Comparison of ENCODE assay signal across 15 cellular contexts in the genomic region with DNA sequence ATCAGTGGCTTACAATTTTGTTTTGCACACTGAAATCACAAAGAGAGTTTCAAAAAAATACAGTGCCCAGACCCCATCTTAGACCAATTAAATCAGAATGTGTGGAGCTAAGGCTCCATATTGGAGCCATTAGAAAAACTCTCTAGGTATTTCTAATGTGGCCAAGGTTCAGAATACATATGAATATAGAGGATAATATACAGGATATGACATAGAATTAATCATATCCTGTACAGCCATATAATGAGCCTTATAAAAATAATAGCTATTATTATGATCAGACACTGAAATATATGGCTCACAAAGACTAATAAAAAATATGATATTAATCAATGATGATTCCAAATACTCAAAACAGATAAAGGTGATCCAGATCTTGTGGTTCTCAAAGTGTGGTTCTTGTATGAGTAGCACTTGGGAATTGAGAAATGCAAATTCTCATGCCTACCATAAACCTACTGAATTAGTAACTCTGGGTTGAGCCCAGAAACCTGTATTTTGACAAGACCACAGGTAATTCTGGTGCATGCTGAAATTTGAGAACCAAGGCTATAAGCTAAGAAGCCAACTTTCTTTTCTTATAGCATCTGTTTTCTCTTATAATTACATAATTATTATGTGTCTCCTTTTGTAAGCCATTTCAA.
DNase-seq lines count a peak whose midpoint lies in the region; ATAC-seq and TF ChIP-seq lines count a peak whose summit lies in the region.
"Had no signal": no experiment of that assay in that cellular context is flagged by ENCODE, and none has a peak within 500 bp of the region (broad histone marks: within the 10 kb centered on the region; RNA-seq: fewer than 3 reads in every experiment).

No MANE protein-coding gene starts in this region.

- TF ChIP-seq CTCF in lower lobe of right lung (IDR thresholded peaks at IDR 0.05): no peak

- intact Hi-C loops in lower lobe of right lung (cut with DNase I): no loop called here

- H3K9ac ChIP-seq in SK-N-MC (ENCODE audit: insufficient read length): no peak overlapping the region

- H3K4me3 ChIP-seq in SK-N-MC (no peak overlapping the region), lower lobe of right lung (no peak overlapping the region)

- no peaks in the 10 kb centered on the region for H3K36me3 ChIP-seq in SK-N-MC (ENCODE audit: insufficient read depth, low read length)
- H3K36me3 ChIP-seq in lower lobe of right lung: no peaks in the 10 kb centered on the region

- H3K9me3 ChIP-seq in SK-N-MC (ENCODE audit: low read depth, low read length) (no peaks in the 10 kb centered on the region), lower lobe of right lung (no peaks in the 10 kb centered on the region)

- H3K4me1 ChIP-seq in lower lobe of right lung: no peaks in the 10 kb centered on the region

- H3K27me3 ChIP-seq in lower lobe of right lung (ENCODE audit: low read depth): no peaks in the 10 kb centered on the region

- H3K27ac ChIP-seq in SK-N-MC (peak overlapping the region; percentile 89), lower lobe of right lung (no peak overlapping the region)

- ATAC-seq in GM21390 (IDR thresholded peaks at IDR 0.05; ENCODE audit: unreplicated experiment): peak; percentile 70
- ATAC-seq in HG02973 (IDR thresholded peaks at IDR 0.05; ENCODE audit: unreplicated experiment): peak; percentile 56
- ATAC-seq in lower lobe of right lung: no peak

- peak; percentile 4 for DNase-seq in Daoy (ENCODE audit: low read depth)
- DNase-seq in SK-N-MC (ENCODE audit: low read depth, low spot score): no peak
- DNase-seq in activated effector memory CD4-positive, alpha-beta T cell treated with anti-CD3 and anti-CD28 coated beads, Interleukin-2, amount 50 U/mL, for 16 hours: no peak
- DNase-seq in DMS153 treated with DMSO at 0.1 percent for 48 hours (lab: John Stamatoyannopoulos, UW; ENCODE audit: unreplicated experiment): no peak
- no peak for DNase-seq in lower lobe of right lung
- no peak for DNase-seq in activated naive CD4-positive, alpha-beta T cell treated with anti-CD3 and anti-CD28 coated beads, Interleukin-2, amount 50 U/mL, for 16 hours
- DNase-seq: ACHN; activated CD4-positive, alpha-beta T cell treated with anti-CD3 and anti-CD28 coated beads for 48 hours; activated T-cell treated with anti-CD3 and anti-CD28 coated beads, Interleukin-2, amount 50 U/mL, for 24 hours; CD8-positive, alpha-beta memory T cell; GDM1; NCI-H748 treated with DMSO at 0.1 percent for 48 hours; posterior cingulate gyrus had no signal

Comparison
In these comparisons a context has a peak if more than half of its experiments do, and no peak if none do; other contexts are left out.
1. ATAC-seq: peak in GM21390 (single experiment) and HG02973 (single experiment); none in lower lobe of right lung (0 of 2).